ENCODE assay signal across 10 cellular contexts in genomic region chr4:61199869-61200194, GRCh38. TPM values are rescaled to one million over a fixed set of nuclear protein-coding genes. Genes with fewer than 3 reads are reported as not detected.
A peak's percentile ranks its signal among the peaks of the same experiment; 100 is the strongest.
DNase-seq lines count a peak whose midpoint lies in the region; ATAC-seq and TF ChIP-seq lines count a peak whose summit lies in the region.
"Had no signal": no experiment of that assay in that cellular context is flagged by ENCODE, and none has a peak within 500 bp of the region (broad histone marks: within the 10 kb centered on the region; RNA-seq: fewer than 3 reads in every experiment).

No MANE protein-coding gene starts in this region.

- H3K9me3 Mint-ChIP-seq in progenitor cell of endocrine pancreas (ENCODE audit: low read depth), result no peaks in the 10 kb centered on the region
- H3K9me3 Mint-ChIP-seq: dendritic cell treated with granulocyte-macrophage colony-stimulating factor and Interleukin-4, amounts not matched to agents 40 ng/mL and 50 ng/mL, for 4 days had no signal

- peak overlapping the region; percentile 99 for H3K4me3 Mint-ChIP-seq in progenitor cell of endocrine pancreas (ENCODE audit: low read depth)
- H3K4me3 Mint-ChIP-seq: activated CD8-positive, alpha-beta T cell treated with anti-CD3 and anti-CD28 coated beads, Interleukin-2, amount 10 ng/mL, durations not matched to agents 7 days and 5 days had no signal

- no peaks in the 10 kb centered on the region for H3K36me3 ChIP-seq in SJCRH30
- H3K36me3 ChIP-seq in gastroesophageal sphincter, result no peaks in the 10 kb centered on the region

- peaks cover 24% of the 10 kb centered on the region for H3K4me1 Mint-ChIP-seq in progenitor cell of endocrine pancreas (ENCODE audit: low read depth)

- no peak for ATAC-seq in gastroesophageal sphincter
- no peak for ATAC-seq in HG03439 (IDR thresholded peaks at IDR 0.05; ENCODE audit: unreplicated experiment)
- ATAC-seq in stimulated activated naive CD8-positive, alpha-beta T cell treated with anti-CD3 and anti-CD28 coated beads, Interleukin-15, Interleukin-2, amounts not matched to agents 100 U/mL and 50 U/mL, for 24 hours, result no peak
- ATAC-seq in HG03039 (IDR thresholded peaks at IDR 0.05; ENCODE audit: unreplicated experiment), result no peak
- ATAC-seq: activated CD8-positive, alpha-beta T cell treated with anti-CD3 and anti-CD28 coated beads, Interleukin-2, amount 10 ng/mL, durations not matched to agents 7 days and 5 days had no signal

- H3K4me1 ChIP-seq in SJCRH30, result no peaks in the 10 kb centered on the region
- peaks cover 0 to 35% (median 12%) of the 10 kb centered on the region in 3 donors for H3K4me1 ChIP-seq in gastroesophageal sphincter

- peak; percentile 36 for DNase-seq in DMS153 treated with DMSO at 0.1 percent for 48 hours (lab: John Stamatoyannopoulos, UW; ENCODE audit: unreplicated experiment)
- no peak for DNase-seq in SJCRH30
- DNase-seq in progenitor cell of endocrine pancreas (ENCODE audit: low spot score, unreplicated experiment), result no peak
- no peak for DNase-seq in stimulated activated naive CD8-positive, alpha-beta T cell treated with anti-CD3 and anti-CD28 coated beads, Interleukin-15, Interleukin-2, amounts not matched to agents 100 U/mL and 50 U/mL, for 24 hours
- DNase-seq in Ammon's horn (ENCODE audit: low spot score), result no peak
- DNase-seq: activated CD8-positive, alpha-beta T cell treated with anti-CD3 and anti-CD28 coated beads, Interleukin-2, amount 10 ng/mL, durations not matched to agents 7 days and 5 days had no signal

- TF ChIP-seq POLR2A in gastroesophageal sphincter (IDR thresholded peaks at IDR 0.05), result no peak

- peak overlapping the region; percentile 56 for H3K4me3 ChIP-seq in SJCRH30
- H3K4me3 ChIP-seq in gastroesophageal sphincter, result peak overlapping the region; percentile 49 to 64

- H3K36me3 Mint-ChIP-seq in progenitor cell of endocrine pancreas (ENCODE audit: insufficient read depth), result no peaks in the 10 kb centered on the region

- H3K9me3 ChIP-seq in SJCRH30 (replicated peaks) (no peaks in the 10 kb centered on the region), gastroesophageal sphincter (no peaks in the 10 kb centered on the region)

- TF ChIP-seq EP300 in gastroesophageal sphincter (IDR thresholded peaks at IDR 0.05), result no peak

- peaks cover 83% of the 10 kb centered on the region for H3K27me3 Mint-ChIP-seq in progenitor cell of endocrine pancreas

- H3K27ac ChIP-seq in SJCRH30 (no peak overlapping the region), gastroesophageal sphincter (peak overlapping the region in 2 of 4 donors; percentile 44 to 58)

- TF ChIP-seq CTCF in gastroesophageal sphincter (IDR thresholded peaks at IDR 0.05) (no peak), progenitor cell of endocrine pancreas (IDR thresholded peaks at IDR 0.05; ENCODE audit: unreplicated experiment) (no peak)

- 8 to 20% methylated on average over 4 to 10 of the region's 10 CpGs for WGBS in gastroesophageal sphincter (ENCODE audit: low coverage in 1 of 2), 2 donors

- H3K27me3 ChIP-seq in SJCRH30 (peaks cover 23% of the 10 kb centered on the region), gastroesophageal sphincter (peaks cover 43% of the 10 kb centered on the region)

- peak overlapping the region; percentile 76 for H3K27ac Mint-ChIP-seq in progenitor cell of endocrine pancreas
- H3K27ac Mint-ChIP-seq: activated CD8-positive, alpha-beta T cell treated with anti-CD3 and anti-CD28 coated beads, Interleukin-2, amount 10 ng/mL, durations not matched to agents 7 days and 5 days; dendritic cell treated with granulocyte-macrophage colony-stimulating factor and Interleukin-4, amounts not matched to agents 40 ng/mL and 50 ng/mL, for 4 days had no signal

RNA-seq across cellular contexts. Expression of gene ADGRL3, which starts 0.3 kb away (rescaled TPM):
- 0.35 and 0.40 TPM in 2 replicates for total RNA-seq in SJCRH30 (2014; rRNA removed; shearing (Covaris generic))
- total RNA-seq in gastroesophageal sphincter (10 to 100 TPM in 1 of 4 donors, 1 to 10 TPM in 3; 6.1 to 26.0 (median 7.3) TPM), progenitor cell of endocrine pancreas (5.6 and 7.0 TPM in 2 replicates)
- total RNA-seq: activated CD8-positive, alpha-beta T cell treated with anti-CD3 and anti-CD28 coated beads, Interleukin-2, amount 10 ng/mL, durations not matched to agents 7 days and 5 days had no signal
